Comparison of ENCODE assay signal across 23 cellular contexts in the genomic region with DNA sequence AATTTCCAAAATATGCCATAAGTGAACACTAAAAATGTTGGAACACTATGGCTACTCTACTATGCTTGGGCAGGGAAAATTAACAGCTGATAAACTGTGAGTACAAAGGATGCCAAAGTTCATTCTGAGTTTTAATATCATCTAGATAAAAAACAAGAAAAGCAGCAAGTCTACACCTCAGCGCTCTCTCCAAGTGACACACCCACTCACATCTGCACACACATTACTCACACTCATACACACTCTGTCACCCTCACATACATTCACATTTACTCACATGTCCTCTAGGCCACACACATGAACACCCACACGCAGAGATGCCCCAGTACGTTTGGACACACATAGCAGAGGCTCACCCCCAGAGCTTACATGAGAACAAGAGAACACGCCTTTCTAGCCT.
"Had no signal": no experiment of that assay in that cellular context is flagged by ENCODE, and none has a peak within 500 bp of the region (broad histone marks: within the 10 kb centered on the region; RNA-seq: fewer than 3 reads in every experiment).

No MANE protein-coding gene starts in this region.

- H3K27me3 ChIP-seq: cardiac muscle cell, gastroesophageal sphincter, right lobe of liver, tibial artery had no signal

- H3K27me3 Mint-ChIP-seq: activated naive CD8-positive, alpha-beta T cell; natural killer cell treated with Interleukin-12 subunit alpha and Interleukin-12 subunit beta and Interleukin-15 and Interleukin-18, amount 100 ng/mL, for 72 hours; stimulated activated naive CD8-positive, alpha-beta T cell treated with anti-CD3 and anti-CD28 coated beads, Interleukin-15, Interleukin-2, amounts not matched to agents 100 ng/mL and 50 ng/mL, for 24 hours had no signal

- H3K4me3 ChIP-seq: cardiac muscle cell, coronary artery, dorsolateral prefrontal cortex, gastroesophageal sphincter, right lobe of liver, tibial artery had no signal

- DNase-seq: activated CD4-positive, alpha-beta T cell treated with anti-CD3 and anti-CD28 coated beads for 4 hours; activated CD4-positive, alpha-beta T cell treated with anti-CD3 and anti-CD28 coated beads, Interleukin-2, amount 50 U/mL, for 4 hours; activated CD8-positive, alpha-beta memory T cell treated with anti-CD3 and anti-CD28 coated beads for 24 hours; activated effector memory CD4-positive, alpha-beta T cell treated with Interleukin-2 at 50 U/mL for 16 hours; activated naive CD4-positive, alpha-beta T cell treated with Interleukin-2 at 50 U/mL for 16 hours; anterior cingulate cortex; dorsolateral prefrontal cortex; hippocampal formation; right lobe of liver; stimulated activated CD4-positive, alpha-beta T cell treated with anti-CD3 and anti-CD28 coated beads, Interleukin-12 subunit alpha, Interleukin-12 subunit beta, amount 100 ng/mL, for 4 hours; stimulated activated CD4-positive, alpha-beta T cell treated with anti-CD3 and anti-CD28 coated beads, Interleukin-4, amount 100 ng/mL, for 1 hour; substantia nigra; tibial artery had no signal

- H3K4me1 ChIP-seq: gastroesophageal sphincter, right lobe of liver, tibial artery had no signal

- FAIRE-seq: endothelial cell of umbilical vein, keratinocyte had no signal

- H3K9me3 Mint-ChIP-seq: natural killer cell treated with Interleukin-12 subunit alpha and Interleukin-12 subunit beta and Interleukin-15 and Interleukin-18, amount 100 ng/mL, for 72 hours; stimulated activated effector memory CD8-positive, alpha-beta T cell treated with anti-CD3 and anti-CD28 coated beads, Interleukin-12 subunit alpha, Interleukin-12 subunit beta, amount 100 ng/mL, for 72 hours; stimulated activated naive CD8-positive, alpha-beta T cell treated with anti-CD3 and anti-CD28 coated beads, Interleukin-15, Interleukin-2, amounts not matched to agents 100 ng/mL and 50 ng/mL, for 24 hours had no signal

- H3K4me1 Mint-ChIP-seq: memory B cell had no signal

- H3K27ac Mint-ChIP-seq: activated naive CD8-positive, alpha-beta T cell; memory B cell; natural killer cell treated with Interleukin-12 subunit alpha and Interleukin-12 subunit beta and Interleukin-15 and Interleukin-18, amount 100 ng/mL, for 72 hours; stimulated activated effector memory CD8-positive, alpha-beta T cell treated with anti-CD3 and anti-CD28 coated beads, Interleukin-12 subunit alpha, Interleukin-12 subunit beta, amount 100 ng/mL, for 72 hours; stimulated activated naive CD8-positive, alpha-beta T cell treated with anti-CD3 and anti-CD28 coated beads, Interleukin-15, Interleukin-2, amounts not matched to agents 100 ng/mL and 50 ng/mL, for 24 hours had no signal

- H3K27ac ChIP-seq: cardiac muscle cell, coronary artery, dorsolateral prefrontal cortex, gastroesophageal sphincter, right lobe of liver, tibial artery had no signal

- H3K4me3 Mint-ChIP-seq: activated naive CD8-positive, alpha-beta T cell; memory B cell; natural killer cell treated with Interleukin-12 subunit alpha and Interleukin-12 subunit beta and Interleukin-15 and Interleukin-18, amount 100 ng/mL, for 72 hours; stimulated activated effector memory CD8-positive, alpha-beta T cell treated with anti-CD3 and anti-CD28 coated beads, Interleukin-12 subunit alpha, Interleukin-12 subunit beta, amount 100 ng/mL, for 72 hours; stimulated activated naive CD8-positive, alpha-beta T cell treated with anti-CD3 and anti-CD28 coated beads, Interleukin-15, Interleukin-2, amounts not matched to agents 100 ng/mL and 50 ng/mL, for 24 hours had no signal

- H3K36me3 Mint-ChIP-seq: activated naive CD8-positive, alpha-beta T cell; memory B cell; natural killer cell treated with Interleukin-12 subunit alpha and Interleukin-12 subunit beta and Interleukin-15 and Interleukin-18, amount 100 ng/mL, for 72 hours; stimulated activated effector memory CD8-positive, alpha-beta T cell treated with anti-CD3 and anti-CD28 coated beads, Interleukin-12 subunit alpha, Interleukin-12 subunit beta, amount 100 ng/mL, for 72 hours had no signal

- H3K36me3 ChIP-seq: cardiac muscle cell, gastroesophageal sphincter, right lobe of liver, tibial artery had no signal

- H3K9me3 ChIP-seq: gastroesophageal sphincter, right lobe of liver, tibial artery had no signal

- ATAC-seq: gastroesophageal sphincter; natural killer cell treated with Interleukin-12 subunit alpha and Interleukin-12 subunit beta and Interleukin-15 and Interleukin-18, amount 100 ng/mL, for 72 hours; right lobe of liver; stimulated activated effector memory CD8-positive, alpha-beta T cell treated with anti-CD3 and anti-CD28 coated beads, Interleukin-12 subunit alpha, Interleukin-12 subunit beta, amount 100 ng/mL, for 72 hours had no signal
